In the genomic region with DNA sequence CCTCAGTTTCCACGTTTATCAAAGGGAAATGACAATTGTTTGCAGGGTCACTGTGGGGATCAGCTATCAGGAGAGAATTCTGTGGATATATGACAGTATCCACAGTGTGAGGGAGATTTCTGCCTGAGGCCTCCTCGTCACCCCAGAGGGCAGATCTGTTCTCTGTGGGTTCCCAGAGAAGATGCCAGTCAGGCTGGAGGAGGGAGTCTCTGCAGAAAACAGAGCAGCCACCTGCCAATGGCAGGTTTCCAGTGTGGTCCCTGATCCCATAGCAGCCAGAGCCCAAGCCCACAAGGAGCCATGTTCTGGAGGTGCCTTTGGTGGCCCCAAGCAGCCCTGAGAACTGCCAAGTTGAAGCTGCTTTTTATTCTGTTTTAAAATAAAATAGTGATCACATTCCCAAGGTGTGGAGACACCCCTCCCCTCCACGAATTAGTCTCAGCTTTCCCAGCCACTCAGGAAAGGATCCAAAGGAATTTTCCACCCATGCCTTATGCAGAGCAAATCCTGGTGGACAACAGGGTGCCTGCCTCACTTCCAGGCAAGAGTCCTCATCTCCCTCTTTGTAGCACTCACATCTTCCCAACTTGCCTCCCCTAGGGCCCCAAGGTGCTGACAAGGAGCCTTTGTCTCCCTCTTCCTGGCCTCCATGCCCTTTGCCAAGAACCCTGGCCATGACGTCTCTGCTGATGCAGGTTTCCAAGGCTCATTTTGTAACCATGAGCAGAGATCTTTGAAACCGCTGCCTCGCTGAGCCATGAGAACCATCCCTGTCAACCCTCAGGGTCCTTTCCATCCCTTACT, we compare ENCODE assay signal across 19 cellular contexts. TPM values are rescaled to one million over a fixed set of nuclear protein-coding genes. Genes with fewer than 3 reads are reported as not detected.
A peak's percentile ranks its signal among the peaks of the same experiment; 100 is the strongest.
DNase-seq lines count a peak whose midpoint lies in the region; ATAC-seq and TF ChIP-seq lines count a peak whose summit lies in the region.
"Had no signal": no experiment of that assay in that cellular context is flagged by ENCODE, and none has a peak within 500 bp of the region (broad histone marks: within the 10 kb centered on the region; RNA-seq: fewer than 3 reads in every experiment).

No MANE protein-coding gene starts in this region.

- H2BK12ac ChIP-seq in neuronal stem cell (ENCODE audit: low read length): no peak overlapping the region

- H3K9me3 Mint-ChIP-seq in CD4-positive, CD25-positive, alpha-beta regulatory T cell: peaks cover 0 to 3% (median 0%) of the 10 kb centered on the region in 7 donors
- peaks cover 6% of the 10 kb centered on the region for H3K9me3 Mint-ChIP-seq in WTC11
- H3K9me3 Mint-ChIP-seq in dendritic cell treated with granulocyte-macrophage colony-stimulating factor and Interleukin-4, amounts not matched to agents 40 ng/mL and 50 ng/mL, for 4 days: no peaks in the 10 kb centered on the region

- peaks cover 8% of the 10 kb centered on the region for H3K27me3 Mint-ChIP-seq in CD4-positive, CD25-positive, alpha-beta regulatory T cell
- H3K27me3 Mint-ChIP-seq in WTC11 (ENCODE audit: low read depth): no peaks in the 10 kb centered on the region
- peaks cover 2% of the 10 kb centered on the region for H3K27me3 Mint-ChIP-seq in dendritic cell treated with granulocyte-macrophage colony-stimulating factor and Interleukin-4, amounts not matched to agents 40 ng/mL and 50 ng/mL, for 4 days

- WGBS in neuronal stem cell (ENCODE audit: extremely low coverage in 2 of 2, insufficient read length in 2 of 2, insufficient replicate concordance in 1 of 2), 2 donors: no CpG with 5 or more reads among the region's 6 CpGs
- WGBS in aorta, 2 donors: 46 to 47% methylated on average over 6 of the region's 6 CpGs

- no peak for TF ChIP-seq CTCF in WTC11 (IDR thresholded peaks at IDR 0.05)

- H3K36me3 ChIP-seq in CD4-positive, CD25-positive, alpha-beta regulatory T cell (ENCODE audit: control insufficient read depth, insufficient read depth, low read length): no peaks in the 10 kb centered on the region
- H3K36me3 ChIP-seq in neuronal stem cell (replicated peaks in 1 of 2; ENCODE audit: control insufficient read depth in 2 of 2, insufficient read depth in 2 of 2, low read length in 2 of 2): no peaks in the 10 kb centered on the region
- H3K36me3 ChIP-seq in aorta (ENCODE audit: control insufficient read depth in 1 of 2, insufficient read depth in 2 of 2, low read length in 1 of 2): no peaks in the 10 kb centered on the region
- H3K36me3 ChIP-seq: HAP-1 had no signal

- H4K91ac ChIP-seq in neuronal stem cell (ENCODE audit: low read depth, low read length, poor library complexity): peak overlapping the region; percentile 5

- no peak overlapping the region for H3K14ac ChIP-seq in neuronal stem cell (ENCODE audit: low read length)

- no peak overlapping the region for H2AFZ ChIP-seq in neuronal stem cell (ENCODE audit: low read length)
- H2AFZ ChIP-seq: PC-9 had no signal

- no peak overlapping the region for H4K8ac ChIP-seq in neuronal stem cell (ENCODE audit: low read depth, low read length)

- no peak for DNase-seq in CD4-positive, CD25-positive, alpha-beta regulatory T cell
- DNase-seq in WTC11 (ENCODE audit: low spot score) (no peak), neuronal stem cell (ENCODE audit: low spot score) (no peak), aorta (no peak), DMS153 treated with DMSO at 0.1 percent for 48 hours (lab: John Stamatoyannopoulos, UW; ENCODE audit: unreplicated experiment) (no peak)
- no peak for DNase-seq in activated CD4-positive, CD25-positive, alpha-beta regulatory T cell (lab: John Stamatoyannopoulos, UW)
- DNase-seq: DMS 273 treated with DMSO at 0.1 percent for 48 hours, Kasumi-1, MM.1S, NCI-H1092 treated with DMSO at 0.1 percent for 48 hours, NCI-H2081 treated with DMSO at 0.1 percent for 48 hours, NCI-H510A, NCI-H774, PC-9 had no signal

- no peaks in the 10 kb centered on the region for H3K36me3 Mint-ChIP-seq in CD4-positive, CD25-positive, alpha-beta regulatory T cell
- no peaks in the 10 kb centered on the region for H3K36me3 Mint-ChIP-seq in WTC11
- peaks cover 98% of the 10 kb centered on the region for H3K36me3 Mint-ChIP-seq in dendritic cell treated with granulocyte-macrophage colony-stimulating factor and Interleukin-4, amounts not matched to agents 40 ng/mL and 50 ng/mL, for 4 days (ENCODE audit: low read depth)
- H3K36me3 Mint-ChIP-seq: IgD-negative memory B cell had no signal

- H2BK15ac ChIP-seq in neuronal stem cell (ENCODE audit: low read length): no peak overlapping the region

- peak overlapping the region in 2 of 3 donors; percentile 44 to 73 for H3K27ac Mint-ChIP-seq in CD4-positive, CD25-positive, alpha-beta regulatory T cell
- peak overlapping the region; percentile 46; the same call in 1 of the 2 replicates for H3K27ac Mint-ChIP-seq in WTC11
- peak overlapping the region; percentile 38 for H3K27ac Mint-ChIP-seq in dendritic cell treated with granulocyte-macrophage colony-stimulating factor and Interleukin-4, amounts not matched to agents 40 ng/mL and 50 ng/mL, for 4 days
- H3K27ac Mint-ChIP-seq: IgD-negative memory B cell had no signal

- no peaks in the 10 kb centered on the region for H3K79me1 ChIP-seq in neuronal stem cell (ENCODE audit: low read depth, low read length)

- intact Hi-C loops in dendritic cell treated with granulocyte-macrophage colony-stimulating factor and Interleukin-4, amounts not matched to agents 40 ng/mL and 50 ng/mL, for 4 days (cut with micrococcal nuclease): no loop called here
- intact Hi-C loops in aorta (cut with DNase I): no loop called here

- H3K4me3 ChIP-seq in CD4-positive, CD25-positive, alpha-beta regulatory T cell (ENCODE audit: low read depth, low read length): no peak overlapping the region
- H3K4me3 ChIP-seq in neuronal stem cell (ENCODE audit: low read length in 2 of 2) (no peak overlapping the region), aorta (ENCODE audit: low read length in 2 of 2) (no peak overlapping the region)
- H3K4me3 ChIP-seq: HAP-1, PC-9 had no signal

- no peak overlapping the region for H2BK5ac ChIP-seq in neuronal stem cell (ENCODE audit: low read length)

- H3K23ac ChIP-seq in neuronal stem cell (ENCODE audit: low read depth, low read length, poor library complexity): no peak overlapping the region

- H3K4me1 ChIP-seq in CD4-positive, CD25-positive, alpha-beta regulatory T cell (ENCODE audit: control insufficient read depth, insufficient read depth, low read length, poor library complexity, severe bottlenecking): peaks cover 11% of the 10 kb centered on the region
- peaks cover 4 to 7% of the 10 kb centered on the region in 2 donors for H3K4me1 ChIP-seq in neuronal stem cell (ENCODE audit: control insufficient read depth in 2 of 2, insufficient read depth in 1 of 2, low read depth in 1 of 2, low read length in 2 of 2)
- H3K4me1 ChIP-seq in aorta (ENCODE audit: control insufficient read depth in 1 of 2, insufficient read depth in 2 of 2, low read length in 2 of 2): no peaks in the 10 kb centered on the region
- H3K4me1 ChIP-seq: HAP-1 had no signal

- no peak overlapping the region for H3K4me2 ChIP-seq in neuronal stem cell (ENCODE audit: insufficient read depth, low read length, poor library complexity, severe bottlenecking)
- H3K4me2 ChIP-seq: PC-9 had no signal

- ATAC-seq in CD4-positive, CD25-positive, alpha-beta regulatory T cell (ENCODE audit: low read depth in 2 of 2): no peak
- ATAC-seq in WTC11: no peak
- no peak for ATAC-seq in aorta (ENCODE audit: low FRiP score)
- ATAC-seq in HG02642 (IDR thresholded peaks at IDR 0.05; ENCODE audit: poor library complexity, unreplicated experiment): no peak

- peaks cover 5 to 24% (median 6%) of the 10 kb centered on the region in 4 donors for H3K4me1 Mint-ChIP-seq in CD4-positive, CD25-positive, alpha-beta regulatory T cell
- peaks cover 62% of the 10 kb centered on the region for H3K4me1 Mint-ChIP-seq in WTC11
- peaks cover 92% of the 10 kb centered on the region for H3K4me1 Mint-ChIP-seq in dendritic cell treated with granulocyte-macrophage colony-stimulating factor and Interleukin-4, amounts not matched to agents 40 ng/mL and 50 ng/mL, for 4 days (ENCODE audit: low read depth)

- H2BK120ac ChIP-seq in neuronal stem cell (ENCODE audit: low read depth, low read length): no peak overlapping the region

- no peak overlapping the region for H3K4ac ChIP-seq in neuronal stem cell (ENCODE audit: low read length)

- no peak overlapping the region for H3K27ac ChIP-seq in CD4-positive, CD25-positive, alpha-beta regulatory T cell (ENCODE audit: insufficient read depth, low read length, poor library complexity, severe bottlenecking)
- no peak overlapping the region for H3K27ac ChIP-seq in neuronal stem cell (replicated peaks; ENCODE audit: low read length)
- H3K27ac ChIP-seq in aorta (ENCODE audit: low read depth in 1 of 2, low read length in 2 of 2): peak overlapping the region in 1 of 2 donors; percentile 32
- H3K27ac ChIP-seq: HL-60, PC-9 had no signal

- no peak overlapping the region for H2AK5ac ChIP-seq in neuronal stem cell (ENCODE audit: low read depth, low read length)

- peak overlapping the region; percentile 32 for H3K18ac ChIP-seq in neuronal stem cell (ENCODE audit: low read length)

- CTCF ChIA-PET in WTC11 (lab: Charles Lee): no interaction called here

- H3K4me3 Mint-ChIP-seq in CD4-positive, CD25-positive, alpha-beta regulatory T cell: no peak overlapping the region
- H3K4me3 Mint-ChIP-seq in WTC11: no peak overlapping the region
- no peak overlapping the region for H3K4me3 Mint-ChIP-seq in dendritic cell treated with granulocyte-macrophage colony-stimulating factor and Interleukin-4, amounts not matched to agents 40 ng/mL and 50 ng/mL, for 4 days
- H3K4me3 Mint-ChIP-seq: IgD-negative memory B cell had no signal

- no peaks in the 10 kb centered on the region for H3K9me3 ChIP-seq in CD4-positive, CD25-positive, alpha-beta regulatory T cell (ENCODE audit: control insufficient read depth in 2 of 2, low read length in 2 of 2)
- H3K9me3 ChIP-seq in neuronal stem cell (replicated peaks in 1 of 2; ENCODE audit: control insufficient read depth in 2 of 2, insufficient read depth in 1 of 2, low read depth in 1 of 2, low read length in 2 of 2) (peaks cover 0 to 2% of the 10 kb centered on the region in 2 donors), aorta (ENCODE audit: control insufficient read depth, low read length) (no peaks in the 10 kb centered on the region)
- H3K9me3 ChIP-seq: HAP-1 had no signal

- no peaks in the 10 kb centered on the region for H3K27me3 ChIP-seq in CD4-positive, CD25-positive, alpha-beta regulatory T cell (ENCODE audit: control insufficient read depth, insufficient read depth, low read length)
- H3K27me3 ChIP-seq in neuronal stem cell (ENCODE audit: control insufficient read depth in 3 of 3, insufficient read depth in 3 of 3, low read depth in 1 of 3, low read length in 3 of 3) (peaks cover 0 to 7% (median 0%) of the 10 kb centered on the region in 3 experiments), aorta (ENCODE audit: control insufficient read depth in 1 of 2, insufficient read depth in 2 of 2, low read length in 1 of 2) (no peaks in the 10 kb centered on the region)

- H3K9ac ChIP-seq in neuronal stem cell (ENCODE audit: low read depth, low read length, poor library complexity): no peak overlapping the region

- POLR2A ChIA-PET in WTC11 (lab: Charles Lee): no interaction called here

RNA-seq across cellular contexts. Expression of gene CMKLR1, which starts 20.4 kb away (rescaled TPM):
- total RNA-seq in CD4-positive, CD25-positive, alpha-beta regulatory T cell: 1.1 TPM
- 1 to 10 TPM in 1 of 4 donors, under 1 TPM in 3; 0.18 to 1.6 (median 0.29) TPM for polyA plus RNA-seq in CD4-positive, CD25-positive, alpha-beta regulatory T cell
- total RNA-seq in WTC11 (2021) (1.4 to 1.9 TPM (median 1.6 TPM) in 3 replicates), aorta (10 to 100 TPM; 41.9 to 55.4 TPM)
- polyA plus RNA-seq in neuronal stem cell (2013, experiment 1 of 2): 0.03 TPM
- polyA plus RNA-seq in neuronal stem cell (2013, experiment 2 of 2): 0.04 TPM
- polyA plus RNA-seq in aorta: 10 to 100 TPM in 1 of 2 donors, 1 to 10 TPM in 1; 9.1 to 11.6 TPM
- total RNA-seq: PC-9 had no signal

Comparison
In these comparisons a context has a peak if more than half of its experiments do, and no peak if none do; other contexts are left out.
1. RNA of gene CMKLR1, which starts 20.4 kb away (total RNA-seq): 41.9 to 55.4 TPM in aorta; 1.4 to 1.9 TPM in WTC11 and 1.1 TPM in CD4-positive, CD25-positive, alpha-beta regulatory T cell (single experiment); every median in the first group is over 10 times any median in the second.
2. Peak in every context shown above with its lines, with median percentiles within 50 percentile points of each other: H3K27ac Mint-ChIP-seq.